ENCODE assay signal across 9 cellular contexts in the genomic region with DNA sequence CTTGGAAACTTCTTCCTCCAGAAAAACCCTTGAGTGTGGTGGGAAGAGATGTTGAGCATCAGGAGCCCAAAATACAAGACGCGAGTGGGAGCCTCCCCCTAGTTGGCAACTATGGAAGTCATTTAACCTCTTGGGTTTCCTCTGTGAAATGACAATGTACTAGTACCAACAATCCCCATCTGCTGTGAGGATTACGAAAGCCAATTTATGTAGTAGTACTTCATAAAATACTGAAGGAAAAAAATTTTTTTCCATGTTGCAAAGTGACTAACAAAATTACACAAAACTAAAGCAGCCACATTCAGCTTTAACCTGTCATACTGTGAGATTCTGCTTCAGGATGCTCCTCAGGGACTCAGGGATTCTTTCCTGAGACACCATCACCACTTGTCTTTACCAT. TPM values are rescaled to one million over a fixed set of nuclear protein-coding genes. Genes with fewer than 3 reads are reported as not detected.
DNase-seq lines count a peak whose midpoint lies in the region; ATAC-seq and TF ChIP-seq lines count a peak whose summit lies in the region.
"Had no signal": no experiment of that assay in that cellular context is flagged by ENCODE, and none has a peak within 500 bp of the region (broad histone marks: within the 10 kb centered on the region; RNA-seq: fewer than 3 reads in every experiment).

No MANE protein-coding gene starts in this region.

- CTCF ChIA-PET in CD8-positive, alpha-beta T cell (lab: Charles Lee): interaction anchor here (1.0 kb wide), 2 partner anchors 19 to 136 kb away, joined by 3 to 5 read pairs; no protein-coding TSS in a partner anchor
- CTCF ChIA-PET in activated CD8-positive, alpha-beta T cell treated with anti-CD3 and anti-CD28 coated beads for 36 hours (lab: Charles Lee): interaction anchor here (0.7 to 1.4 kb wide), 3 partner anchors 11 to 137 kb away, joined by 4 to 5 read pairs (median 5); no protein-coding TSS in a partner anchor

- no peak overlapping the region for H3K27ac ChIP-seq in CD8-positive, alpha-beta T cell (ENCODE audit: low read depth, low read length)
- H3K27ac ChIP-seq in right atrium auricular region (peak overlapping the region; percentile 83), skin epidermis (peak overlapping the region in 18 of 21 experiments; percentile 37 to 90 (median 82))

- H3K27me3 ChIP-seq in CD8-positive, alpha-beta T cell (ENCODE audit: insufficient read depth, low read length): no peaks in the 10 kb centered on the region
- no peaks in the 10 kb centered on the region for H3K27me3 ChIP-seq in right atrium auricular region

- peaks cover 35% of the 10 kb centered on the region for H3K4me1 Mint-ChIP-seq in CD8-positive, alpha-beta T cell (ENCODE audit: low read depth)
- H3K4me1 Mint-ChIP-seq in activated CD8-positive, alpha-beta T cell treated with anti-CD3 and anti-CD28 coated beads for 36 hours (ENCODE audit: low read depth): peaks cover 26% of the 10 kb centered on the region

- peak overlapping the region; percentile 96 for H3K4me3 Mint-ChIP-seq in CD8-positive, alpha-beta T cell
- H3K4me3 Mint-ChIP-seq in activated CD8-positive, alpha-beta T cell treated with anti-CD3 and anti-CD28 coated beads for 36 hours: peak overlapping the region; percentile 84

- no peak for TF ChIP-seq RAD21 in Ishikawa (IDR thresholded peaks at IDR 0.05; ENCODE audit: low read depth)

- no peaks in the 10 kb centered on the region for H3K9me3 ChIP-seq in CD8-positive, alpha-beta T cell (ENCODE audit: low read length)
- no peaks in the 10 kb centered on the region for H3K9me3 ChIP-seq in right atrium auricular region

- no peaks in the 10 kb centered on the region for H3K9me3 Mint-ChIP-seq in CD8-positive, alpha-beta T cell
- no peaks in the 10 kb centered on the region for H3K9me3 Mint-ChIP-seq in activated CD8-positive, alpha-beta T cell treated with anti-CD3 and anti-CD28 coated beads for 36 hours

- no peak for TF ChIP-seq EP300 in Ishikawa (IDR thresholded peaks at IDR 0.05; ENCODE audit: borderline replicate concordance)

- H3K4me3 ChIP-seq in CD8-positive, alpha-beta T cell (ENCODE audit: low read depth, low read length): peak overlapping the region; percentile 91
- H3K4me3 ChIP-seq in right atrium auricular region (peak overlapping the region; percentile 65 to 89), skin epidermis (peak overlapping the region; percentile 59 to 96 (median 81))

- peaks cover 24% of the 10 kb centered on the region for H3K36me3 Mint-ChIP-seq in CD8-positive, alpha-beta T cell
- peaks cover 22% of the 10 kb centered on the region for H3K36me3 Mint-ChIP-seq in activated CD8-positive, alpha-beta T cell treated with anti-CD3 and anti-CD28 coated beads for 36 hours (ENCODE audit: low read depth)

- no peaks in the 10 kb centered on the region for H3K36me3 ChIP-seq in CD8-positive, alpha-beta T cell (ENCODE audit: insufficient read depth, low read length)
- H3K36me3 ChIP-seq in right atrium auricular region: peaks cover 18% of the 10 kb centered on the region

- no peak for TF ChIP-seq CTCF in CD8-positive, alpha-beta T cell (IDR thresholded peaks at IDR 0.05)
- TF ChIP-seq CTCF in activated CD8-positive, alpha-beta T cell treated with anti-CD3 and anti-CD28 coated beads for 36 hours (IDR thresholded peaks at IDR 0.05): no peak
- no peak for TF ChIP-seq CTCF in right atrium auricular region (IDR thresholded peaks at IDR 0.05)

- no peaks in the 10 kb centered on the region for H3K27me3 Mint-ChIP-seq in CD8-positive, alpha-beta T cell (ENCODE audit: low read depth)
- H3K27me3 Mint-ChIP-seq in activated CD8-positive, alpha-beta T cell treated with anti-CD3 and anti-CD28 coated beads for 36 hours: no peaks in the 10 kb centered on the region

- POLR2A ChIA-PET in CD8-positive, alpha-beta T cell (lab: Charles Lee): interaction anchor here (0.6 to 1.0 kb wide), 2 partner anchors 32 to 37 kb away, joined by 3 to 6 read pairs; partner anchors contain the start of genes ST13 and XPNPEP3
- POLR2A ChIA-PET in activated CD8-positive, alpha-beta T cell treated with anti-CD3 and anti-CD28 coated beads for 36 hours (lab: Charles Lee): interaction anchor here (0.5 to 1.5 kb wide), 5 partner anchors 17 to 286 kb away, joined by 3 to 5 read pairs (median 3); partner anchors contain the start of genes DNAJB7 and ST13

- DNase-seq in CD8-positive, alpha-beta T cell: no peak
- peak; percentile 18 for DNase-seq in activated CD8-positive, alpha-beta T cell treated with anti-CD3 and anti-CD28 coated beads for 36 hours
- no peak for DNase-seq in right atrium auricular region (ENCODE audit: low spot score)
- DNase-seq in C1 segment of cervical spinal cord (lab: John Stamatoyannopoulos, UW): no peak
- no peak for DNase-seq in 8988T

- peaks cover 18% of the 10 kb centered on the region for H3K4me1 ChIP-seq in CD8-positive, alpha-beta T cell (ENCODE audit: insufficient read depth, low read length)
- peaks cover 0 to 21% of the 10 kb centered on the region in 2 donors for H3K4me1 ChIP-seq in right atrium auricular region

- peak overlapping the region; percentile 27 for H3K27ac Mint-ChIP-seq in CD8-positive, alpha-beta T cell
- peak overlapping the region; percentile 70 for H3K27ac Mint-ChIP-seq in activated CD8-positive, alpha-beta T cell treated with anti-CD3 and anti-CD28 coated beads for 36 hours

- no peak for ATAC-seq in CD8-positive, alpha-beta T cell
- ATAC-seq in activated CD8-positive, alpha-beta T cell treated with anti-CD3 and anti-CD28 coated beads for 36 hours: peak; percentile 22
- ATAC-seq in HG02840 (IDR thresholded peaks at IDR 0.05; ENCODE audit: low FRiP score, unreplicated experiment): no peak

- intact Hi-C loops in CD8-positive, alpha-beta T cell (cut with DNase I, micrococcal nuclease): loop anchor here (1.0 to 2.0 kb wide), 10 partner anchors 37 to 1287 kb away; partner anchors contain the start of genes MRTFA (in 2 of the 2), RBX1 (in 2 of the 2), PMM1 (in 1 of the 2) and RPS19BP1 (in 1 of the 2)
- intact Hi-C loops in activated CD8-positive, alpha-beta T cell treated with anti-CD3 and anti-CD28 coated beads for 36 hours (cut with micrococcal nuclease): no loop called here

TF ChIP-seq in Ishikawa, 13 proteins besides CTCF, POLR2A, EP300 and RAD21:
- TF ChIP-seq CEBPB (IDR thresholded peaks at IDR 0.05): peak; percentile 57
- TF ChIP-seq, protein P1, sequence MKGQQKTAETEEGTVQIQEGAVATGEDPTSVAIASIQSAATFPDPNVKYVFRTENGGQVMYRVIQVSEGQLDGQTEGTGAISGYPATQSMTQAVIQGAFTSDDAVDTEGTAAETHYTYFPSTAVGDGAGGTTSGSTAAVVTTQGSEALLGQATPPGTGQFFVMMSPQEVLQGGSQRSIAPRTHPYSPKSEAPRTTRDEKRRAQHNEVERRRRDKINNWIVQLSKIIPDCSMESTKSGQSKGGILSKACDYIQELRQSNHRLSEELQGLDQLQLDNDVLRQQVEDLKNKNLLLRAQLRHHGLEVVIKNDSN (IDR thresholded peaks at IDR 0.05): no peak

RNA-seq across cellular contexts. Expression of gene SLC25A17, which starts 0.6 kb away (rescaled TPM):
- 1 to 10 TPM; 3.2 to 4.0 TPM for total RNA-seq in CD8-positive, alpha-beta T cell
- total RNA-seq in activated CD8-positive, alpha-beta T cell treated with anti-CD3 and anti-CD28 coated beads for 36 hours: 10 to 100 TPM; 28.0 to 34.8 TPM
- 1 to 10 TPM; 5.5 to 7.2 TPM for total RNA-seq in right atrium auricular region

RNA-seq across cellular contexts. Expression of gene ST13, which starts 36.7 kb away (rescaled TPM):
- 100 to 1,000 TPM; 143 to 160 TPM for total RNA-seq in CD8-positive, alpha-beta T cell
- 100 to 1,000 TPM; 237 to 249 TPM for total RNA-seq in activated CD8-positive, alpha-beta T cell treated with anti-CD3 and anti-CD28 coated beads for 36 hours
- total RNA-seq in right atrium auricular region: 100 to 1,000 TPM; 101 to 105 TPM

RNA-seq across cellular contexts. Expression of gene XPNPEP3, which starts 37.2 kb away (rescaled TPM):
- total RNA-seq in CD8-positive, alpha-beta T cell: 10 to 100 TPM; 13.9 to 15.2 TPM
- 10 to 100 TPM; 24.4 to 25.5 TPM for total RNA-seq in activated CD8-positive, alpha-beta T cell treated with anti-CD3 and anti-CD28 coated beads for 36 hours
- total RNA-seq in right atrium auricular region: 10 to 100 TPM in 1 of 2 donors, 1 to 10 TPM in 1; 9.4 to 12.5 TPM

RNA-seq across cellular contexts. Expression of gene DNAJB7, which starts 42.2 kb away (rescaled TPM):
- not detected for total RNA-seq in CD8-positive, alpha-beta T cell
- not detected for total RNA-seq in activated CD8-positive, alpha-beta T cell treated with anti-CD3 and anti-CD28 coated beads for 36 hours
- total RNA-seq in right atrium auricular region: not detected
- total RNA-seq: T-helper 2 cell treated with Interferon-gamma antibody and Interleukin-4, amounts not matched to agents 100 ng/mL and 5 ng/mL, for 36 hours had no signal
